Comparison of ENCODE assay signal across 8 cellular contexts in the genomic region with DNA sequence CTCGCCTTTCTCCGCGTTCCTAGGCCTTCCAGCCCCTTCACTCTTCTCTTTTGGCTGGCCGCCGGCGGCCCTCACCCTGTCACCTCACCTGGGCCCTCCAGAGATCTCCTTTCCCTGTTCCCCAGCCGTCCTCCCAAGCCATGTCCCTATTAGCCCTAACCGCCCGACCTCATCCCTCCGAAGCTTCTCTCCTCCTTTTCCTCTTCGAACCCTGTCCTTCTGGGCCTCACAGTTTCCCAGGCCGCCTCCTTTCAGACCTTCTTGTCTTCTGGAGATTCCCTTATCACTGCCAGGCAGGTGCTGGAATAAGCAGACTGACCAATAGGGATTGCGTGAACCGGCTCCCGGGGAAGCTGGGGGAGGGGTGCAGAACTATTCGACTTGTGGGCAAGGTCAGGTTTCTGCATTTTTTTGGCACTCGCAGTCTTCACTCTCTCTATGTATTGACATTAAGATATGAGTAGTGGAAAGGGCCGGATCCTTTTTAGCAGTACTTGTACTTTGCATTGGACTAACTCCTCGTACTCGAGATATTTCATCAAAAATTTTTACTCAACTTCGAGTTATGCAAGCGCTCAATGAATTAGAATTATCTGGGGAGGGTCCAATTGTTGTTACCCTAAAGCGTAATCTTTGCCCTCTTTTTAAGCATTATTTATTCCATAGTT. TPM values are rescaled to one million over a fixed set of nuclear protein-coding genes. Genes with fewer than 3 reads are reported as not detected.
DNase-seq lines count a peak whose midpoint lies in the region; ATAC-seq and TF ChIP-seq lines count a peak whose summit lies in the region.

No MANE protein-coding gene starts in this region.

- H3K4me2 ChIP-seq in KMS-11: peak overlapping the region; percentile 91

- H3K9ac ChIP-seq in KMS-11: peak overlapping the region; percentile 64; the same call in 1 of the 2 replicates

- no peaks in the 10 kb centered on the region for H3K9me3 Mint-ChIP-seq in stimulated activated naive B cell treated with anti-CD40 and anti-IgM and Interleukin-4, amounts not matched to agents 10 μg/mL and 1 μg/mL and 100 μg/mL, for 72 hours

- peak overlapping the region; percentile 98 for H3K4me3 Mint-ChIP-seq in T-helper 17 cell
- peak overlapping the region; percentile 93 to 94 for H3K4me3 Mint-ChIP-seq in stimulated activated naive B cell treated with anti-CD40 and anti-IgM and Interleukin-4, amounts not matched to agents 10 μg/mL and 1 μg/mL and 100 μg/mL, for 72 hours

- peaks cover 36% of the 10 kb centered on the region for H3K79me2 ChIP-seq in KMS-11 (ENCODE audit: insufficient read depth, low read depth)

- H3K9me3 ChIP-seq in T-helper 17 cell (ENCODE audit: control insufficient read depth, low read length, poor library complexity, severe bottlenecking) (no peaks in the 10 kb centered on the region), left lung (no peaks in the 10 kb centered on the region)

- H4K20me1 ChIP-seq in KMS-11 (ENCODE audit: insufficient read depth): no peaks in the 10 kb centered on the region

- ATAC-seq in T-helper 17 cell (no peak), left lung (peak; percentile 69), GM19023 (IDR thresholded peaks at IDR 0.05; ENCODE audit: unreplicated experiment) (no peak)
- peak; percentile 25 to 28 for ATAC-seq in stimulated activated naive B cell treated with anti-CD40 and anti-IgM and Interleukin-4, amounts not matched to agents 10 μg/mL and 1 μg/mL and 100 μg/mL, for 72 hours (replicated peaks)

- H3K27ac ChIP-seq in KMS-11: peak overlapping the region; percentile 48
- H3K27ac ChIP-seq in left lung: peak overlapping the region; percentile 96 to 97

- H3K4me1 ChIP-seq in KMS-11 (ENCODE audit: low read depth, poor library complexity, severe bottlenecking) (peaks cover 27% of the 10 kb centered on the region), left lung (peaks cover 6 to 66% of the 10 kb centered on the region in 2 donors)

- H3K36me3 ChIP-seq in KMS-11 (ENCODE audit: insufficient read depth): no peaks in the 10 kb centered on the region
- peaks cover 0 to 12% of the 10 kb centered on the region in 2 donors for H3K36me3 ChIP-seq in left lung

- DNase-seq in NCI-H2171 treated with DMSO at 0.1 percent for 48 hours (lab: John Stamatoyannopoulos, UW) (peak; percentile 30), NCI-H2171 (lab: John Stamatoyannopoulos, UW) (no peak), T-helper 17 cell (no peak), dedifferentiated amniotic fluid mesenchymal stem cell (ENCODE audit: extremely low spot score) (peak; percentile 46), left lung (peak; percentile 84 to 87)
- no peak for DNase-seq in stimulated activated naive B cell treated with anti-CD40 and anti-IgM and Interleukin-4, amounts not matched to agents 10 μg/mL and 1 μg/mL and 100 μg/mL, for 72 hours

- peak overlapping the region; percentile 95 for H3K27ac Mint-ChIP-seq in T-helper 17 cell
- peak overlapping the region; percentile 90 for H3K27ac Mint-ChIP-seq in stimulated activated naive B cell treated with anti-CD40 and anti-IgM and Interleukin-4, amounts not matched to agents 10 μg/mL and 1 μg/mL and 100 μg/mL, for 72 hours

- no peaks in the 10 kb centered on the region for H3K36me3 Mint-ChIP-seq in T-helper 17 cell (ENCODE audit: low read depth)
- no peaks in the 10 kb centered on the region for H3K36me3 Mint-ChIP-seq in stimulated activated naive B cell treated with anti-CD40 and anti-IgM and Interleukin-4, amounts not matched to agents 10 μg/mL and 1 μg/mL and 100 μg/mL, for 72 hours

- H3K4me1 Mint-ChIP-seq in T-helper 17 cell: peaks cover 17% of the 10 kb centered on the region
- peaks cover 14 to 22% of the 10 kb centered on the region in 2 donors for H3K4me1 Mint-ChIP-seq in stimulated activated naive B cell treated with anti-CD40 and anti-IgM and Interleukin-4, amounts not matched to agents 10 μg/mL and 1 μg/mL and 100 μg/mL, for 72 hours

- no peaks in the 10 kb centered on the region for H3K27me3 Mint-ChIP-seq in T-helper 17 cell
- H3K27me3 Mint-ChIP-seq in stimulated activated naive B cell treated with anti-CD40 and anti-IgM and Interleukin-4, amounts not matched to agents 10 μg/mL and 1 μg/mL and 100 μg/mL, for 72 hours: no peaks in the 10 kb centered on the region

- peak overlapping the region; percentile 99 for H2AFZ ChIP-seq in KMS-11 (ENCODE audit: low read depth)

- H3K27me3 ChIP-seq in KMS-11 (ENCODE audit: insufficient read depth, low read depth) (no peaks in the 10 kb centered on the region), left lung (no peaks in the 10 kb centered on the region)

- intact Hi-C loops in left lung (cut with DNase I): no loop called here

- TF ChIP-seq CTCF in KMS-11 (conservative IDR thresholded peaks at IDR 0.05; ENCODE audit: low read depth, low read length): no peak
- TF ChIP-seq CTCF in left lung (IDR thresholded peaks at IDR 0.05): no peak

- peak overlapping the region; percentile 11 for H3K4me3 ChIP-seq in KMS-11 (IDR thresholded peaks at IDR 0.05; ENCODE audit: insufficient read depth, low read depth, low read length)
- peak overlapping the region; percentile 79 to 83 for H3K4me3 ChIP-seq in left lung

RNA-seq across cellular contexts. Expression of a gene that starts 0.7 kb away (rescaled TPM):
- total RNA-seq in T-helper 17 cell (10 to 100 TPM; 18.9 to 19.5 TPM), left lung (10 to 100 TPM; 37.9 to 40.8 TPM)

Comparison
In these comparisons a context has a peak if more than half of its experiments do, and no peak if none do; other contexts are left out.
1. DNase-seq: peak in NCI-H2171 treated with DMSO at 0.1 percent for 48 hours (single experiment), dedifferentiated amniotic fluid mesenchymal stem cell (single experiment) and left lung (2 of 2); none in NCI-H2171 (single experiment), T-helper 17 cell (0 of 3) and stimulated activated naive B cell treated with anti-CD40 and anti-IgM and Interleukin-4, amounts not matched to agents 10 μg/mL and 1 μg/mL and 100 μg/mL, for 72 hours (single experiment).
2. ATAC-seq: peak in left lung (single experiment) and stimulated activated naive B cell treated with anti-CD40 and anti-IgM and Interleukin-4, amounts not matched to agents 10 μg/mL and 1 μg/mL and 100 μg/mL, for 72 hours (2 of 2); none in T-helper 17 cell (single experiment) and GM19023 (single experiment).